In the genomic region with DNA sequence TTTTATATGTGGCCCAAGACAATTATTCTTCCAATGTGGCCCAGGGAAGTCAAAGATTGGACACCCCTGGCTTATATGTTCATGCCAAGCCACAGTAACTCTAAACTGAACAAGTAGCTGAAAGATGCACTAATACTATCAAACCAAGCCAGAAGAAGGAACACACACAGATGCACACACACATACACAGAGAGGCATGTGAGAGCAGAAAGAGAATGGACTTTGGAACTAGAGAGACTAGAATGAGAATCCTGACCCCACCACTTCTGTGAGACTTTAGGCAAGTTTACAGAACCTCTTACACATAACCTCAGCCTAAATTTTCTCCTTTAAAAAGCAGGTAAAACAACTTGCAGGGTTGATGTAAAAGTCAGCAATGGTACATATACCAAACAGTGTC, we compare ENCODE assay signal across 11 cellular contexts. TPM values are rescaled to one million over a fixed set of nuclear protein-coding genes. Genes with fewer than 3 reads are reported as not detected.
"Had no signal": no experiment of that assay in that cellular context is flagged by ENCODE, and none has a peak within 500 bp of the region (broad histone marks: within the 10 kb centered on the region; RNA-seq: fewer than 3 reads in every experiment).

No MANE protein-coding gene starts in this region.

- H3K4me1 ChIP-seq: HAP-1 had no signal

- DNase-seq: GM23248, GOT3, H7, HFFc6, IMR-90, KG1 had no signal

- H3K27ac Mint-ChIP-seq: HFFc6 had no signal

- ATAC-seq: HCT116, K562 had no signal

- H2AFZ ChIP-seq: GM23248 had no signal

- H3K9ac ChIP-seq: GM23248 had no signal

- H3K4me3 Mint-ChIP-seq: HFFc6 had no signal

- H3K9me3 Mint-ChIP-seq: HFFc6 had no signal

- H3K9me3 ChIP-seq: HAP-1 had no signal

- H3K4me3 ChIP-seq: GM23248, HAP-1, K562 had no signal

- H3K27ac ChIP-seq: GM23248, HL-60 had no signal

RNA-seq across cellular contexts. Expression of a gene that starts 52.4 kb away (rescaled TPM):
- total RNA-seq: GM23248, H7, HFFc6, HT1080, IMR-90, K562 had no signal
- polyA plus RNA-seq: GM23248, IMR-90, K562 had no signal
